ENCODE assay signal across 8 cellular contexts in the genomic region with DNA sequence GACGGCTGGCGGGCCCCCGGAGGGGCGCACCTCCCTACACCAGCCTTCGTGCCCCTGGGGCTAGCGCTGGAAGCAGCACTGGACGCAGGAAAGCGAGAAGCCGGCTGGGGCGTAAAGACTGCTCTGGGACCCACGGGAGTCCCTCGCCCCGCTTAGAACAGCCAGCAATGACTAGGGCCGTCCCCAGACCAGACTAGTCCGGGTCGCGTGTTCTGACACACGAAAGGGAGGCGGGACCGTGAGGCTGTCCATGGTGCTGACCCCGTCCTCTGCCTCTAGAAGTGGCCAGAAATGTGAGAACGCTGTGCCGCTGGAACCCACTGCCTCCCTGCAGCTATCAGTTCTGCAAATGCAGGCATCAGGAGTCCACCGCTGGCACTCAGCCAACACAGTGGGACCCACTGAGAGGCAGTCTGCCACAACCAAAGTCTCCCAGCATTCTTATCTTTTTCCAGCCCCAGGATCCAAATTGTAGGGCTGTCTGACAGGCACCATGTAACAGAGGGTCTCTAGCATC.
DNase-seq lines count a peak whose midpoint lies in the region; ATAC-seq and TF ChIP-seq lines count a peak whose summit lies in the region.

A gene with protein sequence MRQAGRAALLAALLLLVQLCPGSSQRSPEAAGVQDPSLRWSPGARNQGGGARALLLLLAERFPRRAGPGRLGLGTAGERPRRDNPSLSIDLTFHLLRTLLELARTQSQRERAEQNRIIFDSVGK (minus strand): TSS at position 87 of the 517 bp plus-strand sequence. CDS start 550 bp downstream, outside the sequence.

- peaks cover 46% of the 10 kb centered on the region for H3K27me3 Mint-ChIP-seq in activated naive CD4-positive, alpha-beta T cell treated with anti-CD3 and anti-CD28 coated beads, Interleukin-2, amount 10 ng/mL, durations not matched to agents 7 days and 5 days
- H3K27me3 Mint-ChIP-seq in stimulated activated naive CD8-positive, alpha-beta T cell treated with anti-CD3 and anti-CD28 coated beads, Interleukin-15, amount 100 ng/mL, for 72 hours = peaks cover 33% of the 10 kb centered on the region

- CTCF ChIA-PET in activated naive CD4-positive, alpha-beta T cell treated with anti-CD3 and anti-CD28 coated beads, Interleukin-2, amount 10 ng/mL, durations not matched to agents 7 days and 5 days (lab: Charles Lee) = no interaction called here

- H3K27ac ChIP-seq in brain microvascular endothelial cell = no peak within 1 kb of the TSS

- H3K36me3 ChIP-seq in brain microvascular endothelial cell (replicated peaks) = peaks cover 3% of the 10 kb centered on the region

- peaks cover 37% of the 10 kb centered on the region for H3K27me3 ChIP-seq in brain microvascular endothelial cell (replicated peaks)

- DNase-seq in activated naive CD4-positive, alpha-beta T cell treated with anti-CD3 and anti-CD28 coated beads, Interleukin-2, amount 10 ng/mL, durations not matched to agents 7 days and 5 days = peak; percentile 28
- DNase-seq in activated naive CD4-positive, alpha-beta T cell (lab: John Stamatoyannopoulos, UW) = no peak
- peak; percentile 54 for DNase-seq in brain microvascular endothelial cell
- peak; percentile 48 for DNase-seq in iris pigment epithelial cell (ENCODE audit: low read depth)
- no peak for DNase-seq in stimulated activated naive CD8-positive, alpha-beta T cell treated with anti-CD3 and anti-CD28 coated beads, Interleukin-15, amount 100 ng/mL, for 72 hours
- DNase-seq in C1 segment of cervical spinal cord (lab: John Stamatoyannopoulos, UW) = no peak

- no peak for TF ChIP-seq CTCF in brain microvascular endothelial cell (IDR thresholded peaks at IDR 0.05; ENCODE audit: low read depth, low read length, missing control alignments)

- H3K4me3 Mint-ChIP-seq in activated naive CD4-positive, alpha-beta T cell treated with anti-CD3 and anti-CD28 coated beads, Interleukin-2, amount 10 ng/mL, durations not matched to agents 7 days and 5 days = no peak within 1 kb of the TSS
- peak within 1 kb of the TSS; percentile 69 to 79 for H3K4me3 Mint-ChIP-seq in stimulated activated naive CD8-positive, alpha-beta T cell treated with anti-CD3 and anti-CD28 coated beads, Interleukin-15, amount 100 ng/mL, for 72 hours

- H3K4me3 ChIP-seq in brain microvascular endothelial cell (ENCODE audit: low read depth, low read length) = no peak within 1 kb of the TSS

- no peak within 1 kb of the TSS for H3K27ac Mint-ChIP-seq in activated naive CD4-positive, alpha-beta T cell treated with anti-CD3 and anti-CD28 coated beads, Interleukin-2, amount 10 ng/mL, durations not matched to agents 7 days and 5 days
- no peak within 1 kb of the TSS for H3K27ac Mint-ChIP-seq in stimulated activated naive CD8-positive, alpha-beta T cell treated with anti-CD3 and anti-CD28 coated beads, Interleukin-15, amount 100 ng/mL, for 72 hours

- H3K4me1 Mint-ChIP-seq in activated naive CD4-positive, alpha-beta T cell treated with anti-CD3 and anti-CD28 coated beads, Interleukin-2, amount 10 ng/mL, durations not matched to agents 7 days and 5 days = peaks cover 5% of the 10 kb centered on the region
- peaks cover 16% of the 10 kb centered on the region for H3K4me1 Mint-ChIP-seq in stimulated activated naive CD8-positive, alpha-beta T cell treated with anti-CD3 and anti-CD28 coated beads, Interleukin-15, amount 100 ng/mL, for 72 hours

- no peaks in the 10 kb centered on the region for H3K9me3 Mint-ChIP-seq in activated naive CD4-positive, alpha-beta T cell treated with anti-CD3 and anti-CD28 coated beads, Interleukin-2, amount 10 ng/mL, durations not matched to agents 7 days and 5 days
- H3K9me3 Mint-ChIP-seq in stimulated activated naive CD8-positive, alpha-beta T cell treated with anti-CD3 and anti-CD28 coated beads, Interleukin-15, amount 100 ng/mL, for 72 hours = no peaks in the 10 kb centered on the region

- in situ Hi-C loops in brain microvascular endothelial cell (cut with HindIII; ENCODE audit: low pct_ligation_motif_present, low sequenced_read_pairs) = no loop called here

- no peak for ATAC-seq in stimulated activated naive CD8-positive, alpha-beta T cell treated with anti-CD3 and anti-CD28 coated beads, Interleukin-15, amount 100 ng/mL, for 72 hours
- ATAC-seq in GM18873 (IDR thresholded peaks at IDR 0.05; ENCODE audit: low FRiP score, unreplicated experiment) = no peak
- no peak for ATAC-seq in HG03139 (IDR thresholded peaks at IDR 0.05; ENCODE audit: unreplicated experiment)

- H3K36me3 Mint-ChIP-seq in activated naive CD4-positive, alpha-beta T cell treated with anti-CD3 and anti-CD28 coated beads, Interleukin-2, amount 10 ng/mL, durations not matched to agents 7 days and 5 days = peaks cover 10% of the 10 kb centered on the region

Comparison
In these comparisons a context has a peak if more than half of its experiments do, and no peak if none do; other contexts are left out.
1. DNase-seq: peak in activated naive CD4-positive, alpha-beta T cell treated with anti-CD3 and anti-CD28 coated beads, Interleukin-2, amount 10 ng/mL, durations not matched to agents 7 days and 5 days (single experiment), brain microvascular endothelial cell (single experiment) and iris pigment epithelial cell (single experiment); none in activated naive CD4-positive, alpha-beta T cell (0 of 4), stimulated activated naive CD8-positive, alpha-beta T cell treated with anti-CD3 and anti-CD28 coated beads, Interleukin-15, amount 100 ng/mL, for 72 hours (0 of 2) and C1 segment of cervical spinal cord (0 of 14).